10 cellular contexts compared by ENCODE assay signal in genomic region chr21:45405271-45405818, GRCh38. TPM values are rescaled to one million over a fixed set of nuclear protein-coding genes. Genes with fewer than 3 reads are reported as not detected.
DNase-seq lines count a peak whose midpoint lies in the region; ATAC-seq, FAIRE-seq and TF ChIP-seq lines count a peak whose summit lies in the region.
"Had no signal": no experiment of that assay in that cellular context is flagged by ENCODE, and none has a peak within 500 bp of the region (broad histone marks: within the 10 kb centered on the region; RNA-seq: fewer than 3 reads in every experiment).

No MANE protein-coding gene starts in this region.

- H3K4me1 ChIP-seq in K562 (replicated peaks in 1 of 2; ENCODE audit: control insufficient read depth in 2 of 2, insufficient read depth in 2 of 2, low read length in 2 of 2) (peaks cover 15 to 70% of the 10 kb centered on the region in 2 experiments), keratinocyte (ENCODE audit: control insufficient read depth, extremely low read depth, insufficient read depth, low read length) (peaks cover 65% of the 10 kb centered on the region), suprapubic skin (peaks cover 73% of the 10 kb centered on the region)

- 0 out of 3 replicates have a peak overlapping the region, but pooled peaks have one; percentile 7 for H3K27ac ChIP-seq in K562 (ENCODE audit: extremely low read depth, low read depth, low read length)
- no peak overlapping the region for H3K27ac ChIP-seq in keratinocyte (ENCODE audit: control insufficient read depth, insufficient read depth, low read length)
- H3K27ac ChIP-seq in suprapubic skin, result peak overlapping the region; percentile 77
- H3K27ac ChIP-seq: HL-60 had no signal

- H3K79me2 ChIP-seq in K562 (ENCODE audit: control insufficient read depth, insufficient read depth, low read length) (peaks cover 28% of the 10 kb centered on the region; the same call in 2 of the 3 replicates), keratinocyte (ENCODE audit: control insufficient read depth, insufficient read depth, low read length) (peaks cover 6% of the 10 kb centered on the region)

- ATAC-seq in K562, result peak; percentile 82
- ATAC-seq in HG03025 (IDR thresholded peaks at IDR 0.05; ENCODE audit: low FRiP score, unreplicated experiment), result no peak

- TF ChIP-seq CTCF in K562 (IDR thresholded peaks at IDR 0.05 in 2 of 3, conservative IDR thresholded peaks at IDR 0.05 in 1 of 3; ENCODE audit: insufficient read depth in 2 of 3, low read depth in 1 of 3, low read length in 3 of 3), result no peak
- no peak for TF ChIP-seq CTCF in keratinocyte (optimal IDR thresholded peaks at IDR 0.05 in 1 of 3, IDR thresholded peaks at IDR 0.05 in 1 of 3, conservative IDR thresholded peaks at IDR 0.05 in 1 of 3; ENCODE audit: extremely low read depth in 1 of 3, insufficient read depth in 2 of 3, low read length in 3 of 3)
- no peak for TF ChIP-seq CTCF in suprapubic skin (IDR thresholded peaks at IDR 0.05)

- no peak for TF ChIP-seq RAD21 in K562 (CRISPR knock-in tag; conservative IDR thresholded peaks at IDR 0.05 in 1 of 2, IDR thresholded peaks at IDR 0.05 in 1 of 2)

- CTCF ChIA-PET in K562 (lab: Yijun Ruan, JAX; ENCODE audit: low intra/inter-chr PET ratio), result no interaction called here

- dilution Hi-C loops in keratinocyte (cut with MboI; ENCODE audit: extremely low pct_ligation_motif_present, low sequenced_read_pairs), result no loop called here

- intact Hi-C loops in K562 (cut with micrococcal nuclease), result no loop called here

- H4K20me1 ChIP-seq in K562 (replicated peaks; ENCODE audit: control insufficient read depth, insufficient read depth, low read length) (0 out of 2 replicates have a peak, but pooled peaks cover 5% of the 10 kb centered on the region), keratinocyte (ENCODE audit: control insufficient read depth, extremely low read depth, insufficient read depth, low read length) (peaks cover 11% of the 10 kb centered on the region)

- H3K9me3 ChIP-seq in K562 (replicated peaks; ENCODE audit: control insufficient read depth, insufficient read depth, low read depth, low read length), result peaks cover 11% of the 10 kb centered on the region; the same call in 1 of the 2 replicates
- H3K9me3 ChIP-seq in keratinocyte (ENCODE audit: control insufficient read depth, low read depth, low read length), result peaks cover 2% of the 10 kb centered on the region
- no peaks in the 10 kb centered on the region for H3K9me3 ChIP-seq in suprapubic skin

- H2AFZ ChIP-seq in K562 (ENCODE audit: low read depth, low read length) (peak overlapping the region; percentile 63), keratinocyte (ENCODE audit: control insufficient read depth, low read length) (no peak overlapping the region)

- peak overlapping the region; percentile 67; the same call in 1 of the 2 replicates for H3K4me2 ChIP-seq in K562 (ENCODE audit: insufficient read depth, low read length)
- peak overlapping the region; percentile 77 for H3K4me2 ChIP-seq in keratinocyte (ENCODE audit: control insufficient read depth, extremely low read depth, insufficient read depth, low read depth, low read length)

- in situ Hi-C loops in K562 (cut with MboI), result no loop called here

- TF ChIP-seq POLR2A in K562 (conservative IDR thresholded peaks at IDR 0.05) (no peak), suprapubic skin (IDR thresholded peaks at IDR 0.05) (peak in 1 of 2 donors; percentile 24)

- peak overlapping the region; percentile 47 to 85; a peak in 3 of 4 replicates for H3K9ac ChIP-seq in K562 (ENCODE audit: insufficient read depth in 1 of 2, low read depth in 2 of 2, low read length in 2 of 2)
- peak overlapping the region; percentile 50 for H3K9ac ChIP-seq in keratinocyte (ENCODE audit: control insufficient read depth, extremely low read depth, insufficient read depth, low read length)

- POLR2A ChIA-PET in K562 (lab: Yijun Ruan, JAX), result no interaction called here

- H3K9me1 ChIP-seq in K562 (ENCODE audit: control insufficient read depth, insufficient read depth, low read length), result no peaks in the 10 kb centered on the region
- peaks cover 6% of the 10 kb centered on the region for H3K9me1 ChIP-seq in keratinocyte (ENCODE audit: control insufficient read depth, extremely low read depth, insufficient read depth, low read length)

- peak; percentile 58 for DNase-seq in NCI-H2227 (lab: John Stamatoyannopoulos, UW; ENCODE audit: unreplicated experiment)
- DNase-seq in NCI-H2227 treated with DMSO at 0.1 percent for 48 hours (lab: John Stamatoyannopoulos, UW), result no peak
- peak; percentile 69 to 97 (median 92) for DNase-seq in K562 (ENCODE audit: extremely low read depth in 1 of 4, low spot score in 3 of 4)
- no peak for DNase-seq in keratinocyte (ENCODE audit: low read depth, low spot score)
- no peak for DNase-seq in suprapubic skin (ENCODE audit: low spot score in 2 of 2)
- no peak for DNase-seq in RPMI8226
- no peak for DNase-seq in SHP77 (lab: John Stamatoyannopoulos, UW)
- DNase-seq: activated naive CD8-positive, alpha-beta T cell treated with anti-CD3 and anti-CD28 coated beads, Interleukin-2, amount 10 ng/mL, durations not matched to agents 7 days and 5 days had no signal

- H3K4me3 ChIP-seq in K562 (peak overlapping the region; percentile 51), keratinocyte (ENCODE audit: control insufficient read depth in 2 of 3, extremely low read depth in 1 of 3, insufficient read depth in 2 of 3, low read depth in 1 of 3, low read length in 3 of 3) (peak overlapping the region; percentile 41 to 75 (median 56)), suprapubic skin (peak overlapping the region; percentile 73)

- FAIRE-seq in K562 (lab: Jason Lieb, UNC) (no peak), keratinocyte (lab: Jason Lieb, UNC) (no peak)

- TF ChIP-seq EP300 in K562 (IDR thresholded peaks at IDR 0.05; ENCODE audit: low read length), result no peak
- TF ChIP-seq EP300 in suprapubic skin (IDR thresholded peaks at IDR 0.05), result no peak

- H3K36me3 ChIP-seq in K562 (ENCODE audit: control insufficient read depth, insufficient read depth, low read length) (no peaks in the 10 kb centered on the region), keratinocyte (ENCODE audit: control insufficient read depth in 2 of 2, extremely low read depth in 1 of 2, insufficient read depth in 2 of 2, low read length in 2 of 2) (no peaks in the 10 kb centered on the region), suprapubic skin (no peaks in the 10 kb centered on the region)

- 0% methylated on average over 14 of the region's 86 CpGs for WGBS in K562 (ENCODE audit: insufficient coverage, low coverage, missing lambda C conversion rate)
- WGBS in suprapubic skin, result no CpG with 5 or more reads among the region's 86 CpGs

- BruUV-seq in K562 (replicated peaks; lab: Mats Ljungman, UMichigan), result no TSS peak

- H3K27me3 ChIP-seq in K562 (ENCODE audit: control insufficient read depth in 2 of 2, insufficient read depth in 2 of 2, low read length in 2 of 2) (no peaks in the 10 kb centered on the region; a peak in 1 of 5 replicates), keratinocyte (ENCODE audit: control insufficient read depth, extremely low read depth, insufficient read depth, low read length) (no peaks in the 10 kb centered on the region), suprapubic skin (no peaks in the 10 kb centered on the region)

TF ChIP-seq in K562, 482 proteins besides CTCF, POLR2A, EP300 and RAD21 (continues in another document):
- TF ChIP-seq SP1 (CRISPR knock-in tag; IDR thresholded peaks at IDR 0.05), result peak; percentile 46; the same call in 1 of the 2 replicates
- no peak for TF ChIP-seq SNIP1 (IDR thresholded peaks at IDR 0.05; ENCODE audit: low read depth)
- peak; percentile 77 for TF ChIP-seq ZBTB7A (IDR thresholded peaks at IDR 0.05; ENCODE audit: borderline replicate concordance, control insufficient read depth, low read depth, low read length)
- TF ChIP-seq SAP30 (IDR thresholded peaks at IDR 0.05; ENCODE audit: borderline replicate concordance, insufficient read depth, low read depth, low read length, poor library complexity, severe bottlenecking), result peak; percentile 10
- peak; percentile 74; the same call in 1 of the 2 replicates for TF ChIP-seq MBD2 (IDR thresholded peaks at IDR 0.05; ENCODE audit: borderline replicate concordance, low read depth)
- no peak for TF ChIP-seq HMG20A (CRISPR knock-in tag; conservative IDR thresholded peaks at IDR 0.05)

RNA-seq across cellular contexts. Expression of gene COL18A1, which starts 0.4 kb away (rescaled TPM):
- total RNA-seq in K562 (2011; cell fraction: chromatin; rRNA removed; ENCODE audit: low replicate concordance), result 18.2 and 47.1 TPM in 2 replicates
- 42.8 and 53.0 TPM in 2 replicates for total RNA-seq in K562 (2011; cell fraction: nucleolus; rRNA removed)
- total RNA-seq in K562 (2011; cell fraction: nucleoplasm; rRNA removed), result 26.1 and 28.1 TPM in 2 replicates
- total RNA-seq in K562 (2014; rRNA removed) (12.0 and 16.1 TPM in 2 replicates), K562 (2014; rRNA removed; fragmentation: Illumina TruSeq; extraction: Trizol) (0.54 and 1.1 TPM in 2 replicates), K562 (2015; rRNA removed; fragmentation: Illumina TruSeq; extraction: Trizol) (1.6 and 2.3 TPM in 2 replicates), K562 (2021) (16.1 and 16.4 TPM in 2 replicates), suprapubic skin (100 to 1,000 TPM in 2 of 4 donors, 10 to 100 TPM in 2; 71.9 to 157 (median 101) TPM)
- polyA plus RNA-seq in K562 (2011; rRNA removed) (4.9 and 16.8 TPM in 2 replicates), K562 (2014; fragmentation: Illumina TruSeq; extraction: Trizol) (2.0 and 5.5 TPM in 2 replicates), K562 (2014; fragmentation: Nextera tagmentation; extraction: Ambion mirVana) (under 1 TPM; 0.14 to 0.25 TPM), K562 (2014; rRNA removed) (7.8 and 11.8 TPM in 2 replicates), keratinocyte (13.0 to 24.0 TPM (median 18.9 TPM) in 3 replicates)
- 23.2 and 39.2 TPM in 2 replicates for polyA plus RNA-seq in K562 (2011; cell fraction: cytosol; rRNA removed)
- 67.4 and 83.8 TPM in 2 replicates for polyA plus RNA-seq in K562 (2011; cell fraction: nucleus; rRNA removed)
- 6.2 and 11.5 TPM in 2 replicates for polyA plus RNA-seq in K562 (2012)
- polyA minus RNA-seq in K562 (2011; rRNA and poly(A)+ RNA removed), result 2.9 and 3.3 TPM in 2 replicates
- 11.5 and 49.2 TPM in 2 replicates for polyA minus RNA-seq in K562 (2011; cell fraction: cytosol; rRNA and poly(A)+ RNA removed)
- polyA minus RNA-seq in K562 (2011; cell fraction: nucleus; rRNA and poly(A)+ RNA removed), result 11.6 and 22.0 TPM in 2 replicates
- 3.9 TPM for polyA plus RNA-seq in keratinocyte (2011; ENCODE audit: low read depth)
- 3.2 and 8.8 TPM in 2 replicates for polyA plus RNA-seq in keratinocyte (2011; cell fraction: cytosol; rRNA removed)
- polyA plus RNA-seq in keratinocyte (2011; cell fraction: nucleus; rRNA removed), result 44.9 and 77.1 TPM in 2 replicates
- 9.3 and 34.2 TPM in 2 replicates for polyA plus RNA-seq in keratinocyte (2012; ENCODE audit: low replicate concordance)
- 11.7 to 21.3 TPM (median 14.4 TPM) in 3 replicates for polyA minus RNA-seq in keratinocyte
- 32.4 TPM for polyA minus RNA-seq in keratinocyte (2011; cell fraction: cytosol; rRNA and poly(A)+ RNA removed)
- 84.5 and 98.7 TPM in 2 replicates for polyA minus RNA-seq in keratinocyte (2011; cell fraction: nucleus; rRNA and poly(A)+ RNA removed)

Comparison
In these comparisons a context has a peak if more than half of its experiments do, and no peak if none do; other contexts are left out.
1. DNase-seq: peak in NCI-H2227 (single experiment) and K562 (4 of 4); none in NCI-H2227 treated with DMSO at 0.1 percent for 48 hours (single experiment), keratinocyte (single experiment), suprapubic skin (0 of 2), RPMI8226 (single experiment) and SHP77 (0 of 2).
2. Peak in every context shown above with its lines, with median percentiles within 50 percentile points of each other: H3K4me3 ChIP-seq.